ENCODE assay signal across 10 cellular contexts in the genomic region with DNA sequence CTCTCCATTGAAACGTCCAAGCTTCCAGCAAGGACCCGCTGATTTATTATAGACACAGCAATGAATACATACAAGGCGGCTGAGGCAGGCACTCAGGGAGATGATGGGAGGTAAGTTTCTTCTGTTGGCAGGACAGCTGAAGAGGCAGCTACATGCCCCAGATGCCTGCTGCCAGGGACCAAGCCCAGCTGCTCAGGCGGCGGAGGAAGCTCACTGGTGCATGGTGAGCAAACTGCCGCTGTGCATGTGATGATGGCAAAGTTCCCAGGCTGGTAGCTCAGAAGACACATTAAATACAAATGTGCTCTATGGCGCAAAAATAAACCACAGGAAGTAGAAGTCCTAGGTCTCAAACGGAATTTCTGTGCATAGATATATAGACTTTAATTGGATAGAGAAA. TPM values are rescaled to one million over a fixed set of nuclear protein-coding genes. Genes with fewer than 3 reads are reported as not detected.
DNase-seq lines count a peak whose midpoint lies in the region; ATAC-seq and TF ChIP-seq lines count a peak whose summit lies in the region.
"Had no signal": no experiment of that assay in that cellular context is flagged by ENCODE, and none has a peak within 500 bp of the region (broad histone marks: within the 10 kb centered on the region; RNA-seq: fewer than 3 reads in every experiment).

No MANE protein-coding gene starts in this region.

- ATAC-seq in HG03521 (IDR thresholded peaks at IDR 0.05; ENCODE audit: unreplicated experiment): no peak
- no peak for ATAC-seq in GM21576 (IDR thresholded peaks at IDR 0.05; ENCODE audit: unreplicated experiment)

- H3K4me3 Mint-ChIP-seq in activated naive CD4-positive, alpha-beta T cell treated with anti-CD3 and anti-CD28 coated beads for 36 hours: peak overlapping the region; percentile 20

- H3K9me3 ChIP-seq in thymus (ENCODE audit: control insufficient read depth): no peaks in the 10 kb centered on the region

- no peaks in the 10 kb centered on the region for H3K27me3 ChIP-seq in thymus (ENCODE audit: control insufficient read depth, insufficient read depth)

- H3K27ac ChIP-seq in thymus (ENCODE audit: low read depth): peak overlapping the region; percentile 96

- H3K27ac Mint-ChIP-seq in activated naive CD4-positive, alpha-beta T cell treated with anti-CD3 and anti-CD28 coated beads for 36 hours: no peak overlapping the region

- CTCF ChIA-PET in activated naive CD4-positive, alpha-beta T cell treated with anti-CD3 and anti-CD28 coated beads for 36 hours (lab: Charles Lee): interaction anchor here (0.6 to 1.0 kb wide), 2 partner anchors 28 to 289 kb away, joined by 3 read pairs; no protein-coding TSS in a partner anchor
- CTCF ChIA-PET in GM10248 (lab: Yijun Ruan, JAX): interaction anchor here (0.8 to 17.3 kb wide), 5 partner anchors 8 to 290 kb away, joined by 3 to 548 read pairs (median 3); no protein-coding TSS in a partner anchor

- H3K4me1 ChIP-seq in thymus (ENCODE audit: control insufficient read depth, insufficient read depth, low read length): peaks cover 34% of the 10 kb centered on the region

- H3K36me3 ChIP-seq in thymus (ENCODE audit: control insufficient read depth, insufficient read depth): peaks cover 3% of the 10 kb centered on the region

- peaks cover 24% of the 10 kb centered on the region for H3K4me1 Mint-ChIP-seq in activated naive CD4-positive, alpha-beta T cell treated with anti-CD3 and anti-CD28 coated beads for 36 hours (ENCODE audit: low read depth)

- POLR2A ChIA-PET in GM10248 (lab: Yijun Ruan, JAX): no interaction called here

- no peak for TF ChIP-seq CTCF in GM10248 (IDR thresholded peaks at IDR 0.05; ENCODE audit: control extremely low read depth, extremely low read depth, low read depth, missing control alignments)

- H3K27me3 Mint-ChIP-seq in activated naive CD4-positive, alpha-beta T cell treated with anti-CD3 and anti-CD28 coated beads for 36 hours (ENCODE audit: low read depth): peaks cover 7% of the 10 kb centered on the region

- H3K9me3 Mint-ChIP-seq in activated naive CD4-positive, alpha-beta T cell treated with anti-CD3 and anti-CD28 coated beads for 36 hours: no peaks in the 10 kb centered on the region

- no peaks in the 10 kb centered on the region for H3K36me3 Mint-ChIP-seq in activated naive CD4-positive, alpha-beta T cell treated with anti-CD3 and anti-CD28 coated beads for 36 hours (ENCODE audit: low read depth)

- peak overlapping the region; percentile 85 for H3K4me3 ChIP-seq in thymus (ENCODE audit: low read length)

- 2% methylated on average over 8 of the region's 8 CpGs for WGBS in thymus

- peak; percentile 34 for DNase-seq in activated naive CD4-positive, alpha-beta T cell treated with anti-CD3 and anti-CD28 coated beads for 36 hours
- no peak for DNase-seq in activated naive CD4-positive, alpha-beta T cell treated with Interleukin-2 at 50 U/mL for 16 hours
- DNase-seq in NCI-H2029 treated with DMSO at 0.1 percent for 48 hours (lab: John Stamatoyannopoulos, UW) (peak; percentile 49), cardiac septum (ENCODE audit: low spot score) (peak; percentile 77), GM10248 (ENCODE audit: extremely low spot score) (no peak)
- DNase-seq: stimulated activated CD4-positive, alpha-beta T cell treated with anti-CD3 and anti-CD28 coated beads, Interleukin-4, amount 100 ng/mL, for 24 hours had no signal

- intact Hi-C loops in activated naive CD4-positive, alpha-beta T cell treated with anti-CD3 and anti-CD28 coated beads for 36 hours (cut with micrococcal nuclease): no loop called here
- intact Hi-C loops in cardiac septum (cut with DNase I): no loop called here

RNA-seq across cellular contexts. Expression of gene DNTT, which starts 2.3 kb away (rescaled TPM):
- total RNA-seq in activated naive CD4-positive, alpha-beta T cell treated with anti-CD3 and anti-CD28 coated beads for 36 hours: under 1 TPM in 1 of 2 experiments, not detected in 1; 0.10 TPM
- total RNA-seq in cardiac septum: not detected
- polyA plus RNA-seq in thymus: 38.4 TPM
- total RNA-seq: astrocyte had no signal

RNA-seq across cellular contexts. Expression of gene BLNK, which starts 35.1 kb away (rescaled TPM):
- total RNA-seq in activated naive CD4-positive, alpha-beta T cell treated with anti-CD3 and anti-CD28 coated beads for 36 hours: not detected
- total RNA-seq in cardiac septum: 0.86 TPM
- polyA plus RNA-seq in thymus: 11.2 TPM
- total RNA-seq: astrocyte had no signal

RNA-seq across cellular contexts. Expression of gene OPALIN, which starts 52.3 kb away (rescaled TPM):
- total RNA-seq in activated naive CD4-positive, alpha-beta T cell treated with anti-CD3 and anti-CD28 coated beads for 36 hours: not detected
- not detected for total RNA-seq in cardiac septum
- 0.18 TPM for polyA plus RNA-seq in thymus
- total RNA-seq: astrocyte had no signal

Comparison
In these comparisons a context has a peak if more than half of its experiments do, and no peak if none do; other contexts are left out.
1. DNase-seq: peak in activated naive CD4-positive, alpha-beta T cell treated with anti-CD3 and anti-CD28 coated beads for 36 hours (single experiment), NCI-H2029 treated with DMSO at 0.1 percent for 48 hours (single experiment) and cardiac septum (single experiment); none in activated naive CD4-positive, alpha-beta T cell treated with Interleukin-2 at 50 U/mL for 16 hours (single experiment) and GM10248 (single experiment).